ENCODE assay signal across 9 cellular contexts in the genomic region with DNA sequence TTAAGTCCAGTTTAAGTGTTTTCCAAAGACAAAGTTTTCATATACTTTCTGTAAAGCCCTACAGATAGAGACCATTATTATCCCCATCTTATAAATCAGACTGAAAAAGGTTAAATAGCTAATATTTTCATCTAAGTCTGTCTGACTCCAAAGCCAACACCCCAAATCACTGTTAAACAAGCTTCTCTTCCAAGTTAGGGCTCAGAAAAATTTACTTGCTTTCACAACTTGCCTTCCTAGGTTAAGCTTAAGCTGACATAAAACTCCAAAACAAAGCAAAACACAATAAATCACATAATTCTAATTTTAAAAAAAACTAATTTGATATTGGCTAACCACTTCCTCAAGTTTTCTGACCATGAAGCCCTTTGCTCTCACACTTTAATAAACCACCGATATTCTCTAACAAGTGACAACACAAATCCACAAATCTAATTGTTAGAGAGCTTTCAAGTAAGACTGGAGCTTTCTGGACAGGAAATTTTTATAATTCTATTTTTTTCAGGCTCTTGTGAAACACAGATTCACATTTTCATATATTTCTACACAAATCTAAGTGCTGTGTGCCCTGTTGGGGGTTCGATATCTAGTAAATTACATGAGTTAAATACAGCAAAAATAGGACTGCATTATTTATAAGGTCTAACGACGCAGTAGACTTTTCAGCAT.
DNase-seq lines count a peak whose midpoint lies in the region; ATAC-seq and TF ChIP-seq lines count a peak whose summit lies in the region.
"Had no signal": no experiment of that assay in that cellular context is flagged by ENCODE, and none has a peak within 500 bp of the region (broad histone marks: within the 10 kb centered on the region; RNA-seq: fewer than 3 reads in every experiment).

No MANE protein-coding gene starts in this region.

- H3K27me3 ChIP-seq in HUES6 (ENCODE audit: control insufficient read depth, insufficient read depth, low read length) = peaks cover 39% of the 10 kb centered on the region
- H3K27me3 ChIP-seq in brain microvascular endothelial cell (replicated peaks) = no peaks in the 10 kb centered on the region
- no peaks in the 10 kb centered on the region for H3K27me3 ChIP-seq in subcutaneous abdominal adipose tissue (ENCODE audit: control insufficient read depth in 5 of 5, insufficient read depth in 4 of 5, low read length in 5 of 5)

- H3K9ac ChIP-seq in HUES6 (ENCODE audit: low read length) = no peak overlapping the region
- H3K9ac ChIP-seq in subcutaneous abdominal adipose tissue (ENCODE audit: low read length in 5 of 5) = peak overlapping the region; percentile 21 to 96 (median 90)

- ATAC-seq in HG03354 (IDR thresholded peaks at IDR 0.05; ENCODE audit: poor library complexity, severe bottlenecking, unreplicated experiment) (no peak), GM19455 (IDR thresholded peaks at IDR 0.05; ENCODE audit: unreplicated experiment) (no peak)
- no peak for ATAC-seq in stimulated activated naive CD8-positive, alpha-beta T cell treated with anti-CD3 and anti-CD28 coated beads, Interleukin-15, Interleukin-2, amounts not matched to agents 100 U/mL and 50 U/mL, for 24 hours
- ATAC-seq: activated T-helper 17 cell treated with anti-CD3 and anti-CD28 coated beads, Interleukin-2, amount 50 U/mL, for 72 hours had no signal

- DNase-seq in brain microvascular endothelial cell (no peak), left kidney (ENCODE audit: low read depth, low spot score) (peak; percentile 20), NOMO-1 treated with DMSO at 0.1 percent for 48 hours (lab: John Stamatoyannopoulos, UW; ENCODE audit: unreplicated experiment) (no peak)
- no peak for DNase-seq in stimulated activated naive CD8-positive, alpha-beta T cell treated with anti-CD3 and anti-CD28 coated beads, Interleukin-15, Interleukin-2, amounts not matched to agents 100 U/mL and 50 U/mL, for 24 hours

- H3K4me3 ChIP-seq in HUES6 (ENCODE audit: low read depth, low read length) = peak overlapping the region; percentile 96
- peak overlapping the region; percentile 82 for H3K4me3 ChIP-seq in brain microvascular endothelial cell (ENCODE audit: low read depth, low read length)
- peak overlapping the region; percentile 83 to 92 (median 91) for H3K4me3 ChIP-seq in subcutaneous abdominal adipose tissue (ENCODE audit: low read depth in 1 of 5, low read length in 5 of 5)

- H3K27ac ChIP-seq in HUES6 (ENCODE audit: low read depth, low read length) = no peak overlapping the region; the same call in 1 of the 2 replicates
- peak overlapping the region; percentile 97 for H3K27ac ChIP-seq in brain microvascular endothelial cell
- H3K27ac ChIP-seq in subcutaneous abdominal adipose tissue (ENCODE audit: low read depth, low read length) = peak overlapping the region; percentile 84

- no peak for TF ChIP-seq CTCF in brain microvascular endothelial cell (IDR thresholded peaks at IDR 0.05; ENCODE audit: low read depth, low read length, missing control alignments)

- H3K9me3 ChIP-seq in HUES6 (ENCODE audit: control insufficient read depth, insufficient read depth, low read depth, low read length) = no peaks in the 10 kb centered on the region
- no peaks in the 10 kb centered on the region for H3K9me3 ChIP-seq in subcutaneous abdominal adipose tissue (ENCODE audit: control insufficient read depth in 5 of 5, low read length in 5 of 5)

- H3K36me3 ChIP-seq in HUES6 (ENCODE audit: control insufficient read depth, insufficient read depth, low read length) = no peaks in the 10 kb centered on the region
- H3K36me3 ChIP-seq in brain microvascular endothelial cell (replicated peaks) = peaks cover 13% of the 10 kb centered on the region
- no peaks in the 10 kb centered on the region for H3K36me3 ChIP-seq in subcutaneous abdominal adipose tissue (ENCODE audit: control insufficient read depth in 5 of 5, insufficient read depth in 5 of 5, low read length in 5 of 5)

- in situ Hi-C loops in brain microvascular endothelial cell (cut with HindIII; ENCODE audit: low pct_ligation_motif_present, low sequenced_read_pairs) = no loop called here

- H3K4me1 ChIP-seq in HUES6 (ENCODE audit: control insufficient read depth, insufficient read depth, low read length) = peaks cover 2% of the 10 kb centered on the region; the same call in 1 of the 2 replicates
- H3K4me1 ChIP-seq in subcutaneous abdominal adipose tissue (ENCODE audit: control insufficient read depth in 5 of 5, insufficient read depth in 5 of 5, low read length in 5 of 5) = peaks cover 0 to 38% (median 22%) of the 10 kb centered on the region in 5 donors
